In genomic region chr1:120942223-120942944, GRCh38 we compare ENCODE assay signal across 1 cellular context.
TF ChIP-seq lines count a peak whose summit lies in the region.
"Not testable (repeated sequence)": the region's sequence is repeated elsewhere in the genome, so short reads cannot be mapped to it uniquely, and the experiment has no call there.

No MANE protein-coding gene starts in this region.

TF ChIP-seq in K562, 482 proteins besides CTCF, POLR2A, EP300 and RAD21 (continued from another document and continues in another):
- TF ChIP-seq CTCFL (IDR thresholded peaks at IDR 0.05; ENCODE audit: borderline replicate concordance, insufficient read depth, low read depth, low read length, poor library complexity, severe bottlenecking), result peak; percentile 47
- TF ChIP-seq SRF (CRISPR knock-in tag; IDR thresholded peaks at IDR 0.05), result peak in 1 of 2 experiments; percentile 76; a peak in 2 of 4 replicates
- TF ChIP-seq PHF21A (IDR thresholded peaks at IDR 0.05; ENCODE audit: borderline replicate concordance, low read depth), result peak; percentile 90
- TF ChIP-seq HLTF (IDR thresholded peaks at IDR 0.05), result 0 out of 2 replicates have a peak, but pooled peaks have one; percentile 46
- TF ChIP-seq NRF1 (conservative IDR thresholded peaks at IDR 0.05 in 1 of 2, IDR thresholded peaks at IDR 0.05 in 1 of 2), result peak; percentile 66 to 68
- peak; percentile 80; the same call in 1 of the 2 replicates for TF ChIP-seq ZNF77 (CRISPR knock-in tag; IDR thresholded peaks at IDR 0.05)
- TF ChIP-seq ZBTB9 (CRISPR knock-in tag; IDR thresholded peaks at IDR 0.05), result peak; percentile 76; the same call in 1 of the 2 replicates
- TF ChIP-seq ZNF551 (CRISPR knock-in tag; IDR thresholded peaks at IDR 0.05), result peak; percentile 92
- TF ChIP-seq ZNF212 (CRISPR knock-in tag; IDR thresholded peaks at IDR 0.05), result 0 out of 2 replicates have a peak, but pooled peaks have one; percentile 10
- TF ChIP-seq HDAC3 (IDR thresholded peaks at IDR 0.05; ENCODE audit: borderline replicate concordance, partially characterized antibody), result peak; percentile 63
- 0 out of 2 replicates have a peak, but pooled peaks have one; percentile 37 for TF ChIP-seq SPI1 (IDR thresholded peaks at IDR 0.05; ENCODE audit: borderline replicate concordance, low read depth, low read length)
- peak; percentile 49; the same call in 1 of the 2 replicates for TF ChIP-seq SOX6 (IDR thresholded peaks at IDR 0.05)
- TF ChIP-seq NEUROD1 (IDR thresholded peaks at IDR 0.05; ENCODE audit: borderline replicate concordance, low read depth, low read length, partially characterized antibody), result peak; percentile 54
- 0 out of 2 replicates have a peak, but pooled peaks have one; percentile 43 for TF ChIP-seq ZNF384 (IDR thresholded peaks at IDR 0.05; ENCODE audit: low read depth, low read length)
- TF ChIP-seq BCLAF1 (IDR thresholded peaks at IDR 0.05; ENCODE audit: borderline replicate concordance in 1 of 2, control insufficient read depth in 1 of 2, low read depth in 2 of 2, low read length in 1 of 2), result peak in 1 of 2 experiments; percentile 99; a peak in 3 of 4 replicates
- peak; percentile 37; the same call in 1 of the 2 replicates for TF ChIP-seq JUN (IDR thresholded peaks at IDR 0.05; ENCODE audit: borderline replicate concordance, low read depth, low read length)
- TF ChIP-seq JUN (CRISPR knock-in tag; IDR thresholded peaks at IDR 0.05; ENCODE audit: borderline replicate concordance); CEBPG (CRISPR knock-in tag; IDR thresholded peaks at IDR 0.05); ATF1 (CRISPR knock-in tag; IDR thresholded peaks at IDR 0.05); MYC (CRISPR knock-in tag; IDR thresholded peaks at IDR 0.05; ENCODE audit: borderline replicate concordance, low read depth): not testable (repeated sequence)
- peak; percentile 85 for TF ChIP-seq ZNF764 (CRISPR knock-in tag; IDR thresholded peaks at IDR 0.05; ENCODE audit: low read depth)
- peak; percentile 82 for TF ChIP-seq CTBP1 (IDR thresholded peaks at IDR 0.05; ENCODE audit: borderline replicate concordance)
- TF ChIP-seq NR1H2 (CRISPR knock-in tag; IDR thresholded peaks at IDR 0.05), result 0 out of 2 replicates have a peak, but pooled peaks have one; percentile 45
- TF ChIP-seq SAFB (IDR thresholded peaks at IDR 0.05; ENCODE audit: borderline replicate concordance, low read depth, low read length), result 0 out of 2 replicates have a peak, but pooled peaks have one; percentile 29
- TF ChIP-seq TRIM24 (IDR thresholded peaks at IDR 0.05), result peak in 1 of 2 experiments; percentile 49; a peak in 1 of 4 replicates
- peak in 1 of 2 experiments; percentile 53; a peak in 2 of 3 replicates for TF ChIP-seq CBX3 (IDR thresholded peaks at IDR 0.05; ENCODE audit: borderline replicate concordance in 1 of 2, low read length in 2 of 2)
- peak; percentile 91 for TF ChIP-seq ESRRB (CRISPR knock-in tag; IDR thresholded peaks at IDR 0.05; ENCODE audit: borderline replicate concordance)
- peak; percentile 94; the same call in 1 of the 2 replicates for TF ChIP-seq ERF (CRISPR knock-in tag; IDR thresholded peaks at IDR 0.05)
- TF ChIP-seq ZNF518B (CRISPR knock-in tag; IDR thresholded peaks at IDR 0.05), result peak; percentile 78; the same call in 1 of the 2 replicates
- TF ChIP-seq AFF4 (CRISPR knock-in tag; IDR thresholded peaks at IDR 0.05), result peak; percentile 89; the same call in 1 of the 2 replicates
- TF ChIP-seq CHCHD3 (CRISPR knock-in tag; IDR thresholded peaks at IDR 0.05), result peak; percentile 98
- peak; percentile 88 for TF ChIP-seq ZNF695 (CRISPR knock-in tag; IDR thresholded peaks at IDR 0.05)
- TF ChIP-seq PKNOX1 (IDR thresholded peaks at IDR 0.05), result peak; percentile 87
- TF ChIP-seq MAFG (tag; conservative IDR thresholded peaks at IDR 0.05), result 0 out of 2 replicates have a peak, but pooled peaks have one; percentile 20
- TF ChIP-seq LEF1 (IDR thresholded peaks at IDR 0.05), result peak; percentile 55
- peak; percentile 70; the same call in 1 of the 2 replicates for TF ChIP-seq L3MBTL2 (IDR thresholded peaks at IDR 0.05)
- TF ChIP-seq RNF2 (IDR thresholded peaks at IDR 0.05), result peak; percentile 99
- peak; percentile 26; the same call in 1 of the 2 replicates for TF ChIP-seq VEZF1 (CRISPR knock-in tag; IDR thresholded peaks at IDR 0.05)
- peak; percentile 99 for TF ChIP-seq SMAD1 (IDR thresholded peaks at IDR 0.05; ENCODE audit: low read depth, low read length, partially characterized antibody)
- peak; percentile 12 to 26; a peak in 1 of 4 replicates for TF ChIP-seq CEBPG (tag; conservative IDR thresholded peaks at IDR 0.05 in 1 of 2, IDR thresholded peaks at IDR 0.05 in 1 of 2)
- peak; percentile 94 for TF ChIP-seq ATF1 (tag; IDR thresholded peaks at IDR 0.05)
- TF ChIP-seq MED1 (CRISPR knock-in tag; IDR thresholded peaks at IDR 0.05; ENCODE audit: borderline replicate concordance), result peak; percentile 86; the same call in 1 of the 2 replicates
- peak; percentile 25; the same call in 1 of the 2 replicates for TF ChIP-seq MYC (IDR thresholded peaks at IDR 0.05; ENCODE audit: low read depth, low read length)
